Comparison of ENCODE assay signal across 1 cellular context in genomic region chr3:108495717-108496116, GRCh38.
TF ChIP-seq lines count a peak whose summit lies in the region.

No MANE protein-coding gene starts in this region.

TF ChIP-seq in K562, 482 proteins besides CTCF, POLR2A, EP300 and RAD21 (continued from another document):
- TF ChIP-seq ARID3A (IDR thresholded peaks at IDR 0.05; ENCODE audit: borderline replicate concordance, low read depth, low read length): no peak
- TF ChIP-seq SREBF2 (CRISPR knock-in tag; IDR thresholded peaks at IDR 0.05): no peak
- TF ChIP-seq TRIM24 (IDR thresholded peaks at IDR 0.05): peak in 1 of 2 experiments; percentile 35; a peak in 2 of 4 replicates
- no peak for TF ChIP-seq NCOA4 (IDR thresholded peaks at IDR 0.05; ENCODE audit: partially characterized antibody)
- TF ChIP-seq TCFL5 (CRISPR knock-in tag; conservative IDR thresholded peaks at IDR 0.05): no peak
- no peak for TF ChIP-seq U2AF1 (optimal IDR thresholded peaks at IDR 0.05; ENCODE audit: low read depth, low read length)
- peak; percentile 41 for TF ChIP-seq CEBPG (CRISPR knock-in tag; IDR thresholded peaks at IDR 0.05)
- peak; percentile 43 to 93; a peak in 3 of 4 replicates for TF ChIP-seq CEBPG (tag; conservative IDR thresholded peaks at IDR 0.05 in 1 of 2, IDR thresholded peaks at IDR 0.05 in 1 of 2)
- peak; percentile 24; the same call in 1 of the 2 replicates for TF ChIP-seq ATF7 (IDR thresholded peaks at IDR 0.05)
- TF ChIP-seq POLR2AphosphoS5 (IDR thresholded peaks at IDR 0.05; ENCODE audit: control insufficient read depth, insufficient read depth, low read depth, low read length): no peak
- no peak for TF ChIP-seq MGA (IDR thresholded peaks at IDR 0.05)
- no peak for TF ChIP-seq TOE1 (IDR thresholded peaks at IDR 0.05; ENCODE audit: borderline replicate concordance)
- no peak for TF ChIP-seq TOE1 (CRISPR knock-in tag; IDR thresholded peaks at IDR 0.05; ENCODE audit: borderline replicate concordance, low read depth)
- TF ChIP-seq MECOM (CRISPR knock-in tag; IDR thresholded peaks at IDR 0.05): no peak
- TF ChIP-seq ZNF507 (tag; conservative IDR thresholded peaks at IDR 0.05): no peak
- TF ChIP-seq CUX1 (CRISPR knock-in tag; IDR thresholded peaks at IDR 0.05): no peak
- no peak for TF ChIP-seq NCOR1 (IDR thresholded peaks at IDR 0.05)
- TF ChIP-seq NFIX (CRISPR knock-in tag; IDR thresholded peaks at IDR 0.05; ENCODE audit: low read depth): no peak
- no peak for TF ChIP-seq CC2D1A (IDR thresholded peaks at IDR 0.05)
- TF ChIP-seq ATF1 (CRISPR knock-in tag; IDR thresholded peaks at IDR 0.05): no peak
- TF ChIP-seq ATF1 (tag; IDR thresholded peaks at IDR 0.05): no peak
- TF ChIP-seq SP2 (IDR thresholded peaks at IDR 0.05; ENCODE audit: extremely low read depth, low read depth, low read length, poor library complexity, severe bottlenecking): no peak
- TF ChIP-seq STAG1 (CRISPR knock-in tag; IDR thresholded peaks at IDR 0.05; ENCODE audit: borderline replicate concordance): no peak
- TF ChIP-seq TCF15 (CRISPR knock-in tag; IDR thresholded peaks at IDR 0.05): no peak
- TF ChIP-seq ZNF212 (CRISPR knock-in tag; IDR thresholded peaks at IDR 0.05): no peak
- TF ChIP-seq KAT7 (CRISPR knock-in tag; IDR thresholded peaks at IDR 0.05; ENCODE audit: borderline replicate concordance): no peak
- TF ChIP-seq ZNF589 (CRISPR knock-in tag; IDR thresholded peaks at IDR 0.05; ENCODE audit: low read depth): 0 out of 2 replicates have a peak, but pooled peaks have one; percentile 22
- TF ChIP-seq TBL1XR1 (IDR thresholded peaks at IDR 0.05; ENCODE audit: low read length in 2 of 2): no peak
- TF ChIP-seq HINFP (tag; conservative IDR thresholded peaks at IDR 0.05; ENCODE audit: low read depth): no peak
- TF ChIP-seq ATF4 (CRISPR knock-in tag; IDR thresholded peaks at IDR 0.05): peak; percentile 95
- TF ChIP-seq SMAD4 (CRISPR knock-in tag; conservative IDR thresholded peaks at IDR 0.05): no peak
- TF ChIP-seq ZNF347 (CRISPR knock-in tag; IDR thresholded peaks at IDR 0.05; ENCODE audit: low read depth): no peak
- no peak for TF ChIP-seq ARID1B (IDR thresholded peaks at IDR 0.05)
- TF ChIP-seq E4F1 (CRISPR knock-in tag; IDR thresholded peaks at IDR 0.05; ENCODE audit: borderline replicate concordance): no peak
- peak; percentile 74 for TF ChIP-seq MYC (IDR thresholded peaks at IDR 0.05; ENCODE audit: low read depth, low read length)
- no peak for TF ChIP-seq MYC (CRISPR knock-in tag; IDR thresholded peaks at IDR 0.05; ENCODE audit: borderline replicate concordance, low read depth)
- no peak for TF ChIP-seq SMARCC2 (IDR thresholded peaks at IDR 0.05; ENCODE audit: low read depth)
